ENCODE assay signal across 1 cellular context in genomic region chr17:38881600-38882191, GRCh38.
A peak's percentile ranks its signal among the peaks of the same experiment; 100 is the strongest.
TF ChIP-seq lines count a peak whose summit lies in the region.

No MANE protein-coding gene starts in this region.

TF ChIP-seq in HEK293, 187 proteins besides CTCF, POLR2A, EP300 and RAD21 (continued from another document and continues in another):
- TF ChIP-seq KLF8 (tag by site-specific recombination; IDR thresholded peaks at IDR 0.05) (no peak), GLIS1 (tag by site-specific recombination; IDR thresholded peaks at IDR 0.05) (peak; percentile 71), ZNF311 (tag by site-specific recombination; IDR thresholded peaks at IDR 0.05; ENCODE audit: borderline replicate concordance) (no peak), ZNF658 (tag by site-specific recombination; IDR thresholded peaks at IDR 0.05) (no peak), MYNN (tag by site-specific recombination; IDR thresholded peaks at IDR 0.05; ENCODE audit: borderline replicate concordance) (no peak), ZNF423 (tag by site-specific recombination; IDR thresholded peaks at IDR 0.05) (no peak), YY1 (tag by site-specific recombination; IDR thresholded peaks at IDR 0.05) (no peak), ZNF366 (tag by site-specific recombination; conservative IDR thresholded peaks at IDR 0.05) (no peak), ZNF544 (tag by site-specific recombination; IDR thresholded peaks at IDR 0.05) (peak; percentile 96), FEZF1 (tag by site-specific recombination; IDR thresholded peaks at IDR 0.05) (no peak), BCL11A (tag by site-specific recombination; IDR thresholded peaks at IDR 0.05; ENCODE audit: low read depth) (no peak), ZNF223 (tag by site-specific recombination; IDR thresholded peaks at IDR 0.05) (no peak), ZFP37 (tag by site-specific recombination; IDR thresholded peaks at IDR 0.05) (no peak), ZBTB44 (tag by site-specific recombination; IDR thresholded peaks at IDR 0.05) (peak; percentile 94), ZNF660 (tag by site-specific recombination; IDR thresholded peaks at IDR 0.05) (peak; percentile 95), ZNF510 (tag by site-specific recombination; IDR thresholded peaks at IDR 0.05; ENCODE audit: insufficient replicate concordance) (no peak), ZNF488 (tag by site-specific recombination; IDR thresholded peaks at IDR 0.05) (no peak), PRDM10 (tag by site-specific recombination; IDR thresholded peaks at IDR 0.05) (peak; percentile 61), ZNF174 (tag by site-specific recombination; IDR thresholded peaks at IDR 0.05) (no peak), SCRT1 (tag by site-specific recombination; IDR thresholded peaks at IDR 0.05; ENCODE audit: borderline replicate concordance) (no peak), KLF17 (tag by site-specific recombination; IDR thresholded peaks at IDR 0.05) (no peak), ZNF48 (tag by site-specific recombination; IDR thresholded peaks at IDR 0.05) (no peak), WT1 (tag by site-specific recombination; IDR thresholded peaks at IDR 0.05) (no peak), ZNF530 (tag by site-specific recombination; IDR thresholded peaks at IDR 0.05; ENCODE audit: low read depth) (no peak), SP7 (tag by site-specific recombination; IDR thresholded peaks at IDR 0.05) (0 out of 2 replicates have a peak, but pooled peaks have one; percentile 28), ZSCAN4 (tag by site-specific recombination; IDR thresholded peaks at IDR 0.05) (no peak), ZNF37A (tag by site-specific recombination; IDR thresholded peaks at IDR 0.05) (no peak; the same call in 1 of the 2 replicates), ZNF626 (tag by site-specific recombination; IDR thresholded peaks at IDR 0.05) (no peak), ZSCAN16 (tag by site-specific recombination; IDR thresholded peaks at IDR 0.05) (no peak), ZNF664 (tag by site-specific recombination; IDR thresholded peaks at IDR 0.05) (no peak), ZNF394 (tag by site-specific recombination; IDR thresholded peaks at IDR 0.05; ENCODE audit: borderline replicate concordance) (no peak), ZNF16 (tag by site-specific recombination; IDR thresholded peaks at IDR 0.05; ENCODE audit: low read depth) (no peak), ZNF623 (tag by site-specific recombination; IDR thresholded peaks at IDR 0.05) (no peak), OSR2 (tag by site-specific recombination; IDR thresholded peaks at IDR 0.05) (0 out of 2 replicates have a peak, but pooled peaks have one; percentile 12), ZXDB (tag by site-specific recombination; IDR thresholded peaks at IDR 0.05) (no peak), OVOL3 (tag by site-specific recombination; IDR thresholded peaks at IDR 0.05) (no peak), KLF16 (tag by site-specific recombination; IDR thresholded peaks at IDR 0.05) (no peak), ZNF529 (tag by site-specific recombination; IDR thresholded peaks at IDR 0.05; ENCODE audit: insufficient replicate concordance) (no peak), ZNF2 (tag by site-specific recombination; IDR thresholded peaks at IDR 0.05) (no peak), ZNF274 (IDR thresholded peaks at IDR 0.05; ENCODE audit: low read length) (no peak), ZNF274 (tag by site-specific recombination; IDR thresholded peaks at IDR 0.05; ENCODE audit: borderline replicate concordance) (no peak), ZNF501 (tag by site-specific recombination; IDR thresholded peaks at IDR 0.05) (no peak), ZNF548 (tag by site-specific recombination; IDR thresholded peaks at IDR 0.05) (no peak), KLF7 (tag by site-specific recombination; IDR thresholded peaks at IDR 0.05; ENCODE audit: borderline replicate concordance) (no peak), ZNF221 (tag by site-specific recombination; IDR thresholded peaks at IDR 0.05; ENCODE audit: borderline replicate concordance) (no peak; the same call in 1 of the 2 replicates), TCF7L2 (IDR thresholded peaks at IDR 0.05; ENCODE audit: borderline replicate concordance, low read depth, low read length) (no peak), TSHZ1 (tag by site-specific recombination; IDR thresholded peaks at IDR 0.05; ENCODE audit: borderline replicate concordance) (no peak), ZSCAN23 (tag by site-specific recombination; IDR thresholded peaks at IDR 0.05) (no peak), GLI4 (tag by site-specific recombination; IDR thresholded peaks at IDR 0.05) (no peak), ZNF777 (tag by site-specific recombination; IDR thresholded peaks at IDR 0.05; ENCODE audit: borderline replicate concordance) (no peak), YY2 (tag by site-specific recombination; IDR thresholded peaks at IDR 0.05) (no peak), ZNF560 (tag by site-specific recombination; IDR thresholded peaks at IDR 0.05; ENCODE audit: borderline replicate concordance) (no peak), ZNF169 (tag by site-specific recombination; IDR thresholded peaks at IDR 0.05) (no peak), ZNF704 (tag by site-specific recombination; IDR thresholded peaks at IDR 0.05) (no peak), ZBTB48 (tag by site-specific recombination; IDR thresholded peaks at IDR 0.05) (no peak), ZNF24 (tag by site-specific recombination; IDR thresholded peaks at IDR 0.05) (no peak), ZBTB21 (tag by site-specific recombination; IDR thresholded peaks at IDR 0.05) (no peak)
- TF ChIP-seq, protein P1, sequence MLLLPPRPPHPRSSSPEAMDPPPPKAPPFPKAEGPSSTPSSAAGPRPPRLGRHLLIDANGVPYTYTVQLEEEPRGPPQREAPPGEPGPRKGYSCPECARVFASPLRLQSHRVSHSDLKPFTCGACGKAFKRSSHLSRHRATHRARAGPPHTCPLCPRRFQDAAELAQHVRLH (tag by site-specific recombination; IDR thresholded peaks at IDR 0.05): no peak
- TF ChIP-seq, protein P2, sequence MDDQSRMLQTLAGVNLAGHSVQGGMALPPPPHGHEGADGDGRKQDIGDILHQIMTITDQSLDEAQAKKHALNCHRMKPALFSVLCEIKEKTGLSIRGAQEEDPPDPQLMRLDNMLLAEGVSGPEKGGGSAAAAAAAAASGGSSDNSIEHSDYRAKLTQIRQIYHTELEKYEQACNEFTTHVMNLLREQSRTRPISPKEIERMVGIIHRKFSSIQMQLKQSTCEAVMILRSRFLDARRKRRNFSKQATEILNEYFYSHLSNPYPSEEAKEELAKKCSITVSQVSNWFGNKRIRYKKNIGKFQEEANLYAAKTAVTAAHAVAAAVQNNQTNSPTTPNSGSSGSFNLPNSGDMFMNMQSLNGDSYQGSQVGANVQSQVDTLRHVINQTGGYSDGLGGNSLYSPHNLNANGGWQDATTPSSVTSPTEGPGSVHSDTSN (CRISPR knock-in tag; IDR thresholded peaks at IDR 0.05): no peak
